ENCODE assay signal across 23 cellular contexts in genomic region chr1:24311234-24311633, GRCh38. TPM values are rescaled to one million over a fixed set of nuclear protein-coding genes. Genes with fewer than 3 reads are reported as not detected.
DNase-seq lines count a peak whose midpoint lies in the region; ATAC-seq and TF ChIP-seq lines count a peak whose summit lies in the region.
"Had no signal": no experiment of that assay in that cellular context is flagged by ENCODE, and none has a peak within 500 bp of the region (broad histone marks: within the 10 kb centered on the region; RNA-seq: fewer than 3 reads in every experiment).

No MANE protein-coding gene starts in this region.

- POLR2A ChIA-PET in RWPE1 (lab: Yijun Ruan, JAX; ENCODE audit: low non-redundant PET), result no interaction called here
- POLR2A ChIA-PET in activated CD4-positive, alpha-beta T cell treated with anti-CD3 and anti-CD28 coated beads, Interleukin-2, amount 10 ng/mL, durations not matched to agents 7 days and 5 days (lab: Charles Lee), result no interaction called here

- no peak overlapping the region for H3K4me3 Mint-ChIP-seq in neural progenitor cell
- H3K4me3 Mint-ChIP-seq in activated CD4-positive, alpha-beta T cell treated with anti-CD3 and anti-CD28 coated beads, Interleukin-2, amount 10 ng/mL, durations not matched to agents 7 days and 5 days, result no peak overlapping the region
- H3K4me3 Mint-ChIP-seq: CD4-positive, alpha-beta T cell had no signal

- H3K4me1 ChIP-seq in neural progenitor cell, result peaks cover 41% of the 10 kb centered on the region
- H3K4me1 ChIP-seq: BLaER1, Peyer's patch had no signal

- TF ChIP-seq CTCF in C4-2B (conservative IDR thresholded peaks at IDR 0.05) (no peak), RWPE1 (conservative IDR thresholded peaks at IDR 0.05; ENCODE audit: low read depth) (no peak), neural progenitor cell (IDR thresholded peaks at IDR 0.05) (no peak)

- H2AFZ ChIP-seq in neural progenitor cell (replicated peaks), result no peak overlapping the region

- H3K4me3 ChIP-seq in neural progenitor cell, result no peak overlapping the region
- H3K4me3 ChIP-seq: BLaER1, Peyer's patch had no signal

- H4K20me1 ChIP-seq in neural progenitor cell (ENCODE audit: low read depth), result no peaks in the 10 kb centered on the region

- CTCF ChIA-PET in RWPE1 (lab: Yijun Ruan, JAX), result interaction anchor here (0.6 to 3.0 kb wide), 2 partner anchors 109 to 1732 kb away, joined by 5 to 11 read pairs; no protein-coding TSS in a partner anchor
- CTCF ChIA-PET in activated CD4-positive, alpha-beta T cell treated with anti-CD3 and anti-CD28 coated beads, Interleukin-2, amount 10 ng/mL, durations not matched to agents 7 days and 5 days (lab: Charles Lee), result interaction anchor here (1.6 kb wide), 1 partner anchor 10 kb away, joined by 7 read pairs; no protein-coding TSS in a partner anchor

- peaks cover 30% of the 10 kb centered on the region for H3F3A ChIP-seq in neural progenitor cell (ENCODE audit: low read depth)

- peak; percentile 60 for ATAC-seq in esophagus mucosa
- ATAC-seq in HG02870 (IDR thresholded peaks at IDR 0.05; ENCODE audit: unreplicated experiment), result no peak

- no peak overlapping the region for H3K4me2 ChIP-seq in neural progenitor cell
- H3K4me2 ChIP-seq: BLaER1, SK-N-SH had no signal

- H3K9me3 ChIP-seq in neural progenitor cell (ENCODE audit: low read depth), result no peaks in the 10 kb centered on the region
- H3K9me3 ChIP-seq: BLaER1, Peyer's patch, SK-N-SH had no signal

- H3K27me3 ChIP-seq in neural progenitor cell, result no peaks in the 10 kb centered on the region
- H3K27me3 ChIP-seq: Peyer's patch had no signal

- H3K4me1 Mint-ChIP-seq in neural progenitor cell, result peaks cover 67% of the 10 kb centered on the region
- no peaks in the 10 kb centered on the region for H3K4me1 Mint-ChIP-seq in activated CD4-positive, alpha-beta T cell treated with anti-CD3 and anti-CD28 coated beads, Interleukin-2, amount 10 ng/mL, durations not matched to agents 7 days and 5 days

- no peaks in the 10 kb centered on the region for H3K79me2 ChIP-seq in neural progenitor cell (ENCODE audit: low read depth)

- H3K27ac Mint-ChIP-seq in neural progenitor cell, result peak overlapping the region; percentile 15
- H3K27ac Mint-ChIP-seq in activated CD4-positive, alpha-beta T cell treated with anti-CD3 and anti-CD28 coated beads, Interleukin-2, amount 10 ng/mL, durations not matched to agents 7 days and 5 days, result no peak overlapping the region
- H3K27ac Mint-ChIP-seq: CD4-positive, alpha-beta T cell had no signal

- no peaks in the 10 kb centered on the region for H3K36me3 Mint-ChIP-seq in neural progenitor cell
- H3K36me3 Mint-ChIP-seq in activated CD4-positive, alpha-beta T cell treated with anti-CD3 and anti-CD28 coated beads, Interleukin-2, amount 10 ng/mL, durations not matched to agents 7 days and 5 days (ENCODE audit: low read depth), result no peaks in the 10 kb centered on the region

- H3K36me3 ChIP-seq in neural progenitor cell, result no peaks in the 10 kb centered on the region
- H3K36me3 ChIP-seq: BLaER1, Peyer's patch had no signal

- H3K27ac ChIP-seq in C4-2B (peak overlapping the region; percentile 25; the same call in 1 of the 2 replicates), RWPE1 (peak overlapping the region; percentile 11; the same call in 1 of the 2 replicates), neural progenitor cell (no peak overlapping the region)
- H3K27ac ChIP-seq: BLaER1, Peyer's patch had no signal

- H3K9me3 Mint-ChIP-seq in neural progenitor cell, result no peaks in the 10 kb centered on the region
- H3K9me3 Mint-ChIP-seq in activated CD4-positive, alpha-beta T cell treated with anti-CD3 and anti-CD28 coated beads, Interleukin-2, amount 10 ng/mL, durations not matched to agents 7 days and 5 days, result no peaks in the 10 kb centered on the region
- H3K9me3 Mint-ChIP-seq: CD4-positive, alpha-beta T cell had no signal

- H3K27me3 Mint-ChIP-seq in neural progenitor cell (ENCODE audit: insufficient read depth, low read depth), result peaks cover 4% of the 10 kb centered on the region
- peaks cover 44% of the 10 kb centered on the region for H3K27me3 Mint-ChIP-seq in activated CD4-positive, alpha-beta T cell treated with anti-CD3 and anti-CD28 coated beads, Interleukin-2, amount 10 ng/mL, durations not matched to agents 7 days and 5 days

- DNase-seq in RWPE1 (ENCODE audit: low spot score) (no peak), neural progenitor cell (ENCODE audit: low spot score) (no peak), SKM-1 (lab: John Stamatoyannopoulos, UW; ENCODE audit: unreplicated experiment) (no peak)
- no peak for DNase-seq in stimulated activated CD8-positive, alpha-beta memory T cell treated with anti-CD3 and anti-CD28 coated beads, Interleukin-4, amount 100 ng/mL, for 48 hours
- no peak for DNase-seq in activated CD4-positive, alpha-beta T cell treated with anti-CD3 and anti-CD28 coated beads, Interleukin-2, amount 10 ng/mL, durations not matched to agents 7 days and 5 days
- DNase-seq: CD4-positive, alpha-beta T cell; KBM-7; MV-4-11; NCI-H1105; NCI-H1436 treated with DMSO at 0.1 percent for 48 hours; NCI-H187 treated with DMSO at 0.1 percent for 48 hours; NCI-H446 treated with DMSO at 0.1 percent for 48 hours; NCI-H526; NCI-H82; NK-92 treated with Interleukin-12 subunit alpha and Interleukin-12 subunit beta, amount 100 ng/mL, for 24 hours; Peyer's patch; SIG-M5; SK-N-SH had no signal

- no peak overlapping the region for H3K9ac ChIP-seq in neural progenitor cell
- H3K9ac ChIP-seq: BLaER1, SK-N-SH had no signal

RNA-seq across cellular contexts. Expression of gene GRHL3, which starts 7.9 kb away (rescaled TPM):
- total RNA-seq in esophagus mucosa, result 177 TPM
- total RNA-seq in neural progenitor cell (ENCODE audit: low replicate concordance), result 1.1 and 1.5 TPM in 2 replicates
- not detected for total RNA-seq in activated CD4-positive, alpha-beta T cell treated with anti-CD3 and anti-CD28 coated beads, Interleukin-2, amount 10 ng/mL, durations not matched to agents 7 days and 5 days
- total RNA-seq: CD4-positive, alpha-beta T cell; LHCN-M2 had no signal

Comparison
In these comparisons a context has a peak if more than half of its experiments do, and no peak if none do; other contexts are left out.
1. RNA of gene GRHL3, which starts 7.9 kb away (total RNA-seq): 177 TPM in esophagus mucosa (single experiment); 1.1 to 1.5 TPM in neural progenitor cell and not detected in activated CD4-positive, alpha-beta T cell treated with anti-CD3 and anti-CD28 coated beads, Interleukin-2, amount 10 ng/mL, durations not matched to agents 7 days and 5 days; every median in the first group is over 10 times any median in the second.